ENCODE assay signal across 8 cellular contexts in the genomic region with DNA sequence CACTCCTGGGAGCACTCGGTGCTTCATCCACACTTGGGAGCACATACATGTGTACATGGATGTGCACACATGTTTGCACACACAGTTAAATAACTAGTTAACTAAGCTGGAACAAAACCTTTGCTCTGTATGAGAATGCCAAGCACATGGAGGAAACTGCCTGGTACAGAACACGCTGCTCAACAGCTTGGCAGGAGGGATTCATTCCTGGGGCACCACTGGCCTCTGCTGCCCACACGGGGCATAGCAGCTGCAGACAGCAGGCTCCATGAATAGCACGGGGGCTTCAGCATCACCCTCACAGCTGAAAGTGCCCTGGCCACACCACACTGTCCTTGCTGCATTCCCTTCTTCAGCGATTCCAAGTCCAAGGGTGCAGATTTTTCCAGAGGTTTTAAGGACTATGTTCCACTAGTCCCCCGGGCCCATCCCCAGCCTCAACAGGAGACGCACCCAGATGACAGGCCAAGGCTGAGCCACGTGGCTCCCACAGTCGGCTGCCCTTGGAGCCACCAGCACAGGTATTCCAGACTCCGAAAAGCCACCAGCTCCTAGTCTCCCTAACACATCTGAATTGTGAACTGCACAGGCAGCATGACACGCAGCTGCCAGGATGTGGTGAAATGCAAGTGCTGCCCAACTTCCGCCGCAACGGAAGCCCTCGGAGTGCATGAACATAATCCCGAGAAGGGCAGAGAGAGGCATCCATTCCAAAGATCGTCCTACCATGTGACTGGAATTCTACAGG. TPM values are rescaled to one million over a fixed set of nuclear protein-coding genes. Genes with fewer than 3 reads are reported as not detected.
DNase-seq lines count a peak whose midpoint lies in the region; ATAC-seq and TF ChIP-seq lines count a peak whose summit lies in the region.

No MANE protein-coding gene starts in this region.

- no peaks in the 10 kb centered on the region for H3K27me3 Mint-ChIP-seq in activated CD8-positive, alpha-beta T cell treated with anti-CD3 and anti-CD28 coated beads, Interleukin-2, amount 10 ng/mL, durations not matched to agents 7 days and 5 days (ENCODE audit: low read depth)
- no peaks in the 10 kb centered on the region for H3K27me3 Mint-ChIP-seq in naive thymus-derived CD4-positive, alpha-beta T cell

- H3K36me3 Mint-ChIP-seq in activated CD8-positive, alpha-beta T cell treated with anti-CD3 and anti-CD28 coated beads, Interleukin-2, amount 10 ng/mL, durations not matched to agents 7 days and 5 days (ENCODE audit: low read depth) = peaks cover 13% of the 10 kb centered on the region
- H3K36me3 Mint-ChIP-seq in naive thymus-derived CD4-positive, alpha-beta T cell = peaks cover 0 to 20% (median 4%) of the 10 kb centered on the region in 5 donors

- WGBS in esophagus squamous epithelium, 2 donors = 60 to 80% methylated on average over 7 to 8 of the region's 17 CpGs

- CTCF ChIA-PET in A673 (lab: Charles Lee) = no interaction called here
- CTCF ChIA-PET in GM10248 (lab: Yijun Ruan, JAX) = interaction anchor here (1.0 to 3.7 kb wide), 3 partner anchors 16 to 464 kb away, joined by 3 to 15 read pairs (median 4); no protein-coding TSS in a partner anchor
- CTCF ChIA-PET in activated CD8-positive, alpha-beta T cell treated with anti-CD3 and anti-CD28 coated beads, Interleukin-2, amount 10 ng/mL, durations not matched to agents 7 days and 5 days (lab: Charles Lee) = interaction anchor here (1.1 to 2.9 kb wide), 6 partner anchors 10 to 465 kb away, joined by 3 to 10 read pairs (median 5); no protein-coding TSS in a partner anchor
- CTCF ChIA-PET in naive thymus-derived CD4-positive, alpha-beta T cell (lab: Charles Lee) = no interaction called here

- H3K27ac ChIP-seq in A673 (ENCODE audit: low read depth, low read length, poor library complexity, severe bottlenecking) (no peak overlapping the region), esophagus squamous epithelium (no peak overlapping the region)
- no peak overlapping the region for H3K27ac ChIP-seq in naive thymus-derived CD4-positive, alpha-beta T cell (ENCODE audit: low read depth, low read length)

- no peak overlapping the region for H3K4me3 Mint-ChIP-seq in activated CD8-positive, alpha-beta T cell treated with anti-CD3 and anti-CD28 coated beads, Interleukin-2, amount 10 ng/mL, durations not matched to agents 7 days and 5 days
- peak overlapping the region in 6 of 10 donors; percentile 18 to 73 (median 55) for H3K4me3 Mint-ChIP-seq in naive thymus-derived CD4-positive, alpha-beta T cell

- H3K4me1 ChIP-seq in A673 (ENCODE audit: insufficient read depth, low read length, poor library complexity, severe bottlenecking) (peaks cover 5% of the 10 kb centered on the region), esophagus squamous epithelium (peaks cover 0 to 3% (median 0%) of the 10 kb centered on the region in 3 donors)
- peaks cover 0 to 5% of the 10 kb centered on the region in 2 donors for H3K4me1 ChIP-seq in naive thymus-derived CD4-positive, alpha-beta T cell (ENCODE audit: control insufficient read depth in 2 of 2, insufficient read depth in 2 of 2, low read length in 2 of 2)

- H3K36me3 ChIP-seq in A673 (ENCODE audit: insufficient read depth, low read length, poor library complexity, severe bottlenecking) (peaks cover 7% of the 10 kb centered on the region), esophagus squamous epithelium (peaks cover 0 to 21% (median 0%) of the 10 kb centered on the region in 3 donors)
- H3K36me3 ChIP-seq in naive thymus-derived CD4-positive, alpha-beta T cell (ENCODE audit: control insufficient read depth in 2 of 3, insufficient read depth in 3 of 3, low read length in 3 of 3) = peaks cover 0 to 5% (median 0%) of the 10 kb centered on the region in 3 experiments

- ATAC-seq in activated CD8-positive, alpha-beta T cell treated with anti-CD3 and anti-CD28 coated beads, Interleukin-2, amount 10 ng/mL, durations not matched to agents 7 days and 5 days = peak; percentile 63
- ATAC-seq in naive thymus-derived CD4-positive, alpha-beta T cell = peak; percentile 86
- ATAC-seq in GM18870 (IDR thresholded peaks at IDR 0.05; ENCODE audit: unreplicated experiment) (no peak), HG02870 (IDR thresholded peaks at IDR 0.05; ENCODE audit: unreplicated experiment) (no peak)

- H3K4me3 ChIP-seq in A673 (ENCODE audit: low read depth, low read length, poor library complexity, severe bottlenecking) (no peak overlapping the region), esophagus squamous epithelium (no peak overlapping the region)
- no peak overlapping the region for H3K4me3 ChIP-seq in naive thymus-derived CD4-positive, alpha-beta T cell (ENCODE audit: low read length)

- H3K27me3 ChIP-seq in A673 (replicated peaks; ENCODE audit: insufficient read depth, low read depth, low read length, poor library complexity) (no peaks in the 10 kb centered on the region), esophagus squamous epithelium (no peaks in the 10 kb centered on the region)
- H3K27me3 ChIP-seq in naive thymus-derived CD4-positive, alpha-beta T cell (ENCODE audit: control insufficient read depth in 2 of 2, insufficient read depth in 2 of 2, low read length in 2 of 2) = no peaks in the 10 kb centered on the region

- H3K4me1 Mint-ChIP-seq in activated CD8-positive, alpha-beta T cell treated with anti-CD3 and anti-CD28 coated beads, Interleukin-2, amount 10 ng/mL, durations not matched to agents 7 days and 5 days (ENCODE audit: low read depth) = peaks cover 6% of the 10 kb centered on the region
- H3K4me1 Mint-ChIP-seq in naive thymus-derived CD4-positive, alpha-beta T cell = peaks cover 0 to 38% (median 16%) of the 10 kb centered on the region in 7 donors

- POLR2A ChIA-PET in A673 (lab: Charles Lee; ENCODE audit: low non-redundant PET) = no interaction called here
- POLR2A ChIA-PET in GM10248 (lab: Yijun Ruan, JAX) = no interaction called here
- POLR2A ChIA-PET in activated CD8-positive, alpha-beta T cell treated with anti-CD3 and anti-CD28 coated beads, Interleukin-2, amount 10 ng/mL, durations not matched to agents 7 days and 5 days (lab: Charles Lee) = no interaction called here
- POLR2A ChIA-PET in naive thymus-derived CD4-positive, alpha-beta T cell (lab: Charles Lee) = no interaction called here

- no TSS peak for BruUV-seq in A673 (replicated peaks; lab: Mats Ljungman, UMichigan)

- H3K27ac Mint-ChIP-seq in activated CD8-positive, alpha-beta T cell treated with anti-CD3 and anti-CD28 coated beads, Interleukin-2, amount 10 ng/mL, durations not matched to agents 7 days and 5 days = no peak overlapping the region
- peak overlapping the region in 4 of 9 donors; percentile 33 to 83 (median 46) for H3K27ac Mint-ChIP-seq in naive thymus-derived CD4-positive, alpha-beta T cell

- TF ChIP-seq POLR2A in esophagus squamous epithelium (IDR thresholded peaks at IDR 0.05) = no peak

- TF ChIP-seq CTCF in A673 (conservative IDR thresholded peaks at IDR 0.05; ENCODE audit: low read depth, low read length) (peak; percentile 74), GM10248 (IDR thresholded peaks at IDR 0.05; ENCODE audit: control extremely low read depth, extremely low read depth, low read depth, missing control alignments) (peak; percentile 54), esophagus squamous epithelium (IDR thresholded peaks at IDR 0.05) (peak; percentile 30 to 74 (median 48))

- intact Hi-C loops in A673 (cut with micrococcal nuclease; ENCODE audit: unreplicated experiment) (loop anchor here (2.0 kb wide), 1 partner anchor 465 kb away; no protein-coding TSS in a partner anchor), esophagus squamous epithelium (cut with DNase I) (no loop called here)
- intact Hi-C loops in naive thymus-derived CD4-positive, alpha-beta T cell (cut with micrococcal nuclease) = loop anchor here (1.0 to 10.0 kb wide), 2 partner anchors 49 to 465 kb away; no protein-coding TSS in a partner anchor

- H3K9me3 ChIP-seq in A673 (ENCODE audit: low read depth, low read length, poor library complexity, severe bottlenecking) (no peaks in the 10 kb centered on the region), esophagus squamous epithelium (no peaks in the 10 kb centered on the region)
- no peaks in the 10 kb centered on the region for H3K9me3 ChIP-seq in naive thymus-derived CD4-positive, alpha-beta T cell (ENCODE audit: control insufficient read depth in 2 of 3, low read length in 3 of 3)

- DNase-seq in A673 (ENCODE audit: low spot score) = peak; percentile 63
- peak; percentile 47 for DNase-seq in GM10248 (ENCODE audit: extremely low spot score)
- DNase-seq in NCI-H2196 (lab: John Stamatoyannopoulos, UW; ENCODE audit: unreplicated experiment) = peak; percentile 60
- DNase-seq in activated CD8-positive, alpha-beta T cell treated with anti-CD3 and anti-CD28 coated beads, Interleukin-2, amount 10 ng/mL, durations not matched to agents 7 days and 5 days = peak; percentile 59
- DNase-seq in esophagus squamous epithelium (lab: John Stamatoyannopoulos, UW) = no peak
- DNase-seq in naive thymus-derived CD4-positive, alpha-beta T cell = peak in 6 of 9 donors; percentile 27 to 44 (median 39)

- no peaks in the 10 kb centered on the region for H3K9me3 Mint-ChIP-seq in activated CD8-positive, alpha-beta T cell treated with anti-CD3 and anti-CD28 coated beads, Interleukin-2, amount 10 ng/mL, durations not matched to agents 7 days and 5 days (ENCODE audit: insufficient read depth)
- H3K9me3 Mint-ChIP-seq in naive thymus-derived CD4-positive, alpha-beta T cell = peaks cover 0 to 2% (median 0%) of the 10 kb centered on the region in 11 donors

RNA-seq across cellular contexts. Expression of gene NPHP4, which starts 16.9 kb away (rescaled TPM):
- total RNA-seq in A673 (2021) (27.6 and 29.7 TPM in 2 replicates), esophagus squamous epithelium (1 to 10 TPM; 2.4 to 8.8 (median 5.3) TPM)
- total RNA-seq in activated CD8-positive, alpha-beta T cell treated with anti-CD3 and anti-CD28 coated beads, Interleukin-2, amount 10 ng/mL, durations not matched to agents 7 days and 5 days = 10 to 100 TPM; 15.6 to 17.2 TPM
- 10 to 100 TPM in 3 of 5 experiments, 1 to 10 TPM in 2; 9.0 to 20.6 (median 11.1) TPM for total RNA-seq in naive thymus-derived CD4-positive, alpha-beta T cell
- polyA plus RNA-seq in naive thymus-derived CD4-positive, alpha-beta T cell = 1 to 10 TPM in 1 of 2 donors, under 1 TPM in 1; 0.40 to 2.7 TPM

Comparison
In these comparisons a context has a peak if more than half of its experiments do, and no peak if none do; other contexts are left out.
1. ATAC-seq: peak in activated CD8-positive, alpha-beta T cell treated with anti-CD3 and anti-CD28 coated beads, Interleukin-2, amount 10 ng/mL, durations not matched to agents 7 days and 5 days (single experiment) and naive thymus-derived CD4-positive, alpha-beta T cell (single experiment); none in GM18870 (single experiment) and HG02870 (single experiment).
2. CTCF ChIA-PET loops: an anchor here in GM10248 (1.0 to 3.7 kb wide) and activated CD8-positive, alpha-beta T cell treated with anti-CD3 and anti-CD28 coated beads, Interleukin-2, amount 10 ng/mL, durations not matched to agents 7 days and 5 days (1.1 to 2.9 kb wide); none called in A673 and naive thymus-derived CD4-positive, alpha-beta T cell.
3. Peak in every context shown above with its lines, with median percentiles within 50 percentile points of each other: CTCF ChIP-seq.